Comparison of ENCODE assay signal across 1 cellular context in the genomic region with DNA sequence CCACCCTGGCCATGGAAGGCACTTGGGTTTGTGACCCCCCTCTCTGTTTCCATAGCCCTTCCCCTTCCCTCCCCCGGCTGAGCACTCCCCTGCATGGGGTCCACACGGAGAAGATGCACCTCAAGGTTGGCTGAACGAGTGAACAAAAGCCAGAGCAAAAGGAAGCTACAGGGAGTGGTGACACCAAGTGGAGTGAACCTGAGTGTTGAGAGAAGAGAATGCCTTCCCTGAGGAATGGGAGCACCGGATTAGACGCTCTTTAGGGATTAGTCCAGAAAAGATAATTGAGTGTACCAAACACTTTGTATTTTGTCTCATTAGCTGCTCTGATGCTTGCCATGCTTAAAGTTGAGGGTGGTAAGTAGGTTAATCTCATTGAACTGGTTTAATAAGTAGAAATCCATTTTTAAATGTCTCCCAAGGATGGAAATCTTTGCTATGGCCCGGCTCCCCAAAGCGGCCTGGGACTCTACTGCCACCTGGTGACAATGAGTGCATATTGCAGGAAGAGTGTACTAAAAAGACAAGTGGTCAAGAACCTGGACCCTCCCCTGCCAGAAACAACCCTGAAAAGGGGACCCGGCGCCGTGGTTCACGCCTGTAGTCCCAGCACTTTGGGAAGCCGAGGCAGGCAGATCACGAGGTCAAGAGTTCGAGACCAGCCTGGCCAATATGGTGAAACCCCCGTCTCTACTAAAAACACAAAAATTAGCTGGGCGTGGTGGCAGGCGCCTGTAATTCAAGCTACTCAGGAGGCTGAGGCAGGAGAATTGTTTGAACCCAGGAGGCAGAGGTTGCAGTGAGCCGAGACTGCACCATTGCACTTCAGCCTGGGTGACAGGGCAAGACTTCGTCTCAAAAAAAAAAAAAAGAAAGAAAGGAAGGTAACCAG.
TF ChIP-seq lines count a peak whose summit lies in the region.

No MANE protein-coding gene starts in this region.

TF ChIP-seq in liver, 16 proteins besides CTCF, POLR2A, EP300 and RAD21 (continued from another document):
- TF ChIP-seq, protein P1, sequence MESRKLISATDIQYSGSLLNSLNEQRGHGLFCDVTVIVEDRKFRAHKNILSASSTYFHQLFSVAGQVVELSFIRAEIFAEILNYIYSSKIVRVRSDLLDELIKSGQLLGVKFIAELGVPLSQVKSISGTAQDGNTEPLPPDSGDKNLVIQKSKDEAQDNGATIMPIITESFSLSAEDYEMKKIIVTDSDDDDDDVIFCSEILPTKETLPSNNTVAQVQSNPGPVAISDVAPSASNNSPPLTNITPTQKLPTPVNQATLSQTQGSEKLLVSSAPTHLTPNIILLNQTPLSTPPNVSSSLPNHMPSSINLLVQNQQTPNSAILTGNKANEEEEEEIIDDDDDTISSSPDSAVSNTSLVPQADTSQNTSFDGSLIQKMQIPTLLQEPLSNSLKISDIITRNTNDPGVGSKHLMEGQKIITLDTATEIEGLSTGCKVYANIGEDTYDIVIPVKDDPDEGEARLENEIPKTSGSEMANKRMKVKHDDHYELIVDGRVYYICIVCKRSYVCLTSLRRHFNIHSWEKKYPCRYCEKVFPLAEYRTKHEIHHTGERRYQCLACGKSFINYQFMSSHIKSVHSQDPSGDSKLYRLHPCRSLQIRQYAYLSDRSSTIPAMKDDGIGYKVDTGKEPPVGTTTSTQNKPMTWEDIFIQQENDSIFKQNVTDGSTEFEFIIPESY (IDR thresholded peaks at IDR 0.05), result no peak
- TF ChIP-seq TAF1 (conservative IDR thresholded peaks at IDR 0.05), result no peak
- TF ChIP-seq YY1 (IDR thresholded peaks at IDR 0.05), result no peak
- TF ChIP-seq FOXA1 (IDR thresholded peaks at IDR 0.05), result no peak
- no peak for TF ChIP-seq EGR1 (IDR thresholded peaks at IDR 0.05; ENCODE audit: low read depth in 2 of 2)
- TF ChIP-seq HNF4A (conservative IDR thresholded peaks at IDR 0.05), result no peak
